In genomic region chr16:85094176-85094805, GRCh38 we compare ENCODE assay signal across 22 cellular contexts. TPM values are rescaled to one million over a fixed set of nuclear protein-coding genes. Genes with fewer than 3 reads are reported as not detected.
"Had no signal": no experiment of that assay in that cellular context is flagged by ENCODE, and none has a peak within 500 bp of the region (broad histone marks: within the 10 kb centered on the region; RNA-seq: fewer than 3 reads in every experiment).

No MANE protein-coding gene starts in this region.

- H3K36me3 ChIP-seq: colonic mucosa, gastrocnemius medialis, lower lobe of right lung had no signal

- H3K4me1 Mint-ChIP-seq: endodermal cell had no signal

- H3K9me3 Mint-ChIP-seq: dendritic cell treated with granulocyte-macrophage colony-stimulating factor and Interleukin-4, amounts not matched to agents 40 ng/mL and 50 ng/mL, for 4 days; effector memory CD8-positive, alpha-beta T cell; endodermal cell; mesothelial cell of epicardium had no signal

- H3K27ac ChIP-seq: colonic mucosa, epithelial cell of prostate, esophagus squamous epithelium, gastrocnemius medialis, heart right ventricle, left lung, lower lobe of right lung had no signal

- H3K4me3 ChIP-seq: colonic mucosa, esophagus squamous epithelium, gastrocnemius medialis, heart right ventricle, left lung, lower lobe of right lung had no signal

- DNase-seq: colonic mucosa; cortex of kidney; effector CD8-positive, alpha-beta T cell; effector memory CD8-positive, alpha-beta T cell; endodermal cell; erythroblast; esophagus squamous epithelium; foreskin fibroblast; gastrocnemius medialis; head of caudate nucleus; heart right ventricle; hippocampal formation; left cardiac atrium; left ventricle myocardium superior; lower lobe of right lung; mesenchymal stem cell had no signal

- H3K9me3 ChIP-seq: colonic mucosa, esophagus squamous epithelium, gastrocnemius medialis, heart right ventricle, left lung, lower lobe of right lung had no signal

- H3K4me3 Mint-ChIP-seq: dendritic cell treated with granulocyte-macrophage colony-stimulating factor and Interleukin-4, amounts not matched to agents 40 ng/mL and 50 ng/mL, for 4 days; effector memory CD8-positive, alpha-beta T cell; endodermal cell; mesothelial cell of epicardium had no signal

- ATAC-seq: effector memory CD8-positive, alpha-beta T cell; esophagus mucosa; gastrocnemius medialis; heart right ventricle; left lung; left ventricle myocardium superior; lower lobe of right lung had no signal

- H3K4me1 ChIP-seq: colonic mucosa, gastrocnemius medialis had no signal

- H3K27me3 ChIP-seq: colonic mucosa had no signal

- H3K27ac Mint-ChIP-seq: dendritic cell treated with granulocyte-macrophage colony-stimulating factor and Interleukin-4, amounts not matched to agents 40 ng/mL and 50 ng/mL, for 4 days; effector memory CD8-positive, alpha-beta T cell; endodermal cell; mesothelial cell of epicardium had no signal

RNA-seq across cellular contexts. Expression of gene CIBAR2, which starts 18.0 kb away (rescaled TPM):
- polyA plus RNA-seq: heart right ventricle, keratinocyte had no signal
